In the genomic region with DNA sequence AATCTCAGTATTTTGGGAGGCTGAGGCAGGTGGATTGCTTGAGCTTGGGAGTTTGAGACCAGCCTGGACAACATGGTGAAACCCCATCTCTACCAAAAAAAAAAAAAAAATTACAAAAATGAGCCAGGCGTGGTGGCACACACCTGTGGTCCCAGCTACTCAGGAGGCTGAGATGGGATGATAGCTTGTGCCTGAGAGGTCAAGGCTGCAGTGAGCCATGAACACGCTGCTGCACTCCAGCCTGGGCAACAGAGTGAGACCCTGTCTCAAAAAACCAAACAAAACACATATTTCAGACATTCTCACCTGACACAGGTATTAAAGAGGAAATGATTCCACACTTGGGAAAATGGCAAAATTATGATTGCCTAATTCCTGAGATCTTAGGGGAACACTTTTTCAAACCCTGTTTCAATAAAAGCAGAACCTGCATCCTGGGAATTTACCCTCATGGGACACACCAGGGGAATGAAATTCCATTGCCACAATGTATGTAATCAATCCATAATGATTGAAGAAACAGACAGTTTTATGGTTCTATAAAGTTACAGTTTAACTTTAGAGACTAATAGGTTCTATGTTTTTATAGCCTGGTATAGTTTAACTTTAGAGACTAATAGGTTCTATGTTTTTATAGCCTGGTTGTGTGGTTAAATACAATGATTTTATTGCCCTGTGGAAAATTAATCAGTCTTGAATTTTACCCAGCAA, we compare ENCODE assay signal across 21 cellular contexts.
"Had no signal": no experiment of that assay in that cellular context is flagged by ENCODE, and none has a peak within 500 bp of the region (broad histone marks: within the 10 kb centered on the region; RNA-seq: fewer than 3 reads in every experiment).

No MANE protein-coding gene starts in this region.

- H3K27ac ChIP-seq: foreskin keratinocyte, heart right ventricle, skin epidermis, stomach, thyroid gland, upper lobe of left lung, vagina had no signal

- DNase-seq: activated CD4-positive, alpha-beta memory T cell treated with anti-CD3 and anti-CD28 coated beads, Interleukin-2, amount 10 ng/mL, durations not matched to agents 7 days and 5 days; activated CD4-positive, alpha-beta T cell treated with anti-CD3 and anti-CD28 coated beads for 1 hour; activated CD4-positive, alpha-beta T cell treated with anti-CD3 and anti-CD28 coated beads, Interleukin-2, amount 10 ng/mL, durations not matched to agents 7 days and 5 days; activated CD8-positive, alpha-beta memory T cell treated with anti-CD3 and anti-CD28 coated beads, Interleukin-2, amount 50 U/mL, for 48 hours; activated gamma-delta T cell treated with Interleukin-2 at 50 U/mL for 16 hours; activated naive CD4-positive, alpha-beta T cell treated with anti-CD3 and anti-CD28 coated beads, Interleukin-2, amount 50 U/mL, for 16 hours; activated T-cell treated with anti-CD3 and anti-CD28 coated beads, Interleukin-2, amount 50 U/mL, for 24 hours; amniotic stem cell; caudate nucleus; foreskin keratinocyte; heart right ventricle; midbrain; naive thymus-derived CD8-positive, alpha-beta T cell; nucleus accumbens; stimulated activated naive B cell treated with anti-CD40 and anti-IgM and Interleukin-4, amounts not matched to agents 10 μg/mL and 1 μg/mL and 100 μg/mL, for 72 hours; stomach; T-helper 2 cell; thyroid gland; upper lobe of left lung had no signal

- H3K4me1 ChIP-seq: foreskin keratinocyte, stomach, thyroid gland, upper lobe of left lung, vagina had no signal

- H3K36me3 ChIP-seq: heart right ventricle, stomach, thyroid gland, upper lobe of left lung, vagina had no signal

- H3K4me3 ChIP-seq: heart right ventricle, skin epidermis, stomach, thyroid gland, upper lobe of left lung, vagina had no signal

- H3K27me3 ChIP-seq: foreskin keratinocyte, heart right ventricle, stomach, thyroid gland, upper lobe of left lung, vagina had no signal

- H3K9me3 ChIP-seq: heart right ventricle, stomach, thyroid gland, upper lobe of left lung, vagina had no signal
